Comparison of ENCODE assay signal across 20 cellular contexts in genomic region chr4:94571720-94572119, GRCh38.
A peak's percentile ranks its signal among the peaks of the same experiment; 100 is the strongest.
DNase-seq lines count a peak whose midpoint lies in the region; ATAC-seq, FAIRE-seq and TF ChIP-seq lines count a peak whose summit lies in the region.
"Had no signal": no experiment of that assay in that cellular context is flagged by ENCODE, and none has a peak within 500 bp of the region (broad histone marks: within the 10 kb centered on the region; RNA-seq: fewer than 3 reads in every experiment).

No MANE protein-coding gene starts in this region.

- H3K27ac ChIP-seq in liver (ENCODE audit: low read depth in 1 of 2, low read length in 2 of 2) = no peak overlapping the region
- H3K27ac ChIP-seq: BLaER1 treated with 17β-estradiol and CSF1 and Interleukin-3, amounts not matched to agents 10 nM and 100 nM; GM23248; Peyer's patch; SJCRH30 had no signal

- DNase-seq in GM18507 (ENCODE audit: extremely low spot score, insufficient read length, low read depth) = no peak
- DNase-seq in NCI-H69 (lab: John Stamatoyannopoulos, UW) = peak; percentile 12
- DNase-seq in renal cortical epithelial cell (ENCODE audit: low read depth) = peak; percentile 30
- DNase-seq in effector CD8-positive, alpha-beta T cell (lab: John Stamatoyannopoulos, UW) = no peak
- no peak for DNase-seq in LoVo (ENCODE audit: low spot score)
- DNase-seq: CD4-positive, alpha-beta memory T cell; DND-41; GM23248; H9; HFFc6; NCI-H1092 treated with DMSO at 0.1 percent for 48 hours; NCI-H1436 treated with DMSO at 0.1 percent for 48 hours; NCI-H1930; NCI-H748 treated with DMSO at 0.1 percent for 48 hours; Peyer's patch; SJCRH30 had no signal

- H3K27me3 ChIP-seq in liver (ENCODE audit: control insufficient read depth in 4 of 4, insufficient read depth in 4 of 4, low read length in 3 of 4) = no peaks in the 10 kb centered on the region
- H3K27me3 ChIP-seq: BLaER1 treated with 17β-estradiol and CSF1 and Interleukin-3, amounts not matched to agents 10 nM and 100 nM; Peyer's patch; SJCRH30 had no signal

- H3K9me3 ChIP-seq in liver (ENCODE audit: control insufficient read depth in 4 of 4, low read length in 3 of 4) = no peaks in the 10 kb centered on the region
- H3K9me3 ChIP-seq: BLaER1 treated with 17β-estradiol and CSF1 and Interleukin-3, amounts not matched to agents 10 nM and 100 nM; Peyer's patch; SJCRH30 had no signal

- ATAC-seq in HG02885 (IDR thresholded peaks at IDR 0.05; ENCODE audit: poor library complexity, unreplicated experiment) = no peak
- ATAC-seq: GM12878 had no signal

- TF ChIP-seq RAD21 in liver (IDR thresholded peaks at IDR 0.05) = peak; percentile 11 to 23

- 70% methylated on average over 2 of the region's 2 CpGs for WGBS in liver

- peaks cover 3 to 30% (median 11%) of the 10 kb centered on the region in 4 donors for H3K4me1 ChIP-seq in liver (ENCODE audit: control insufficient read depth in 4 of 4, insufficient read depth in 4 of 4, low read length in 3 of 4)
- H3K4me1 ChIP-seq: SJCRH30 had no signal

- H3K4me3 ChIP-seq in liver (ENCODE audit: low read depth in 1 of 3, low read length in 3 of 3) = no peak overlapping the region
- H3K4me3 ChIP-seq: BLaER1 treated with 17β-estradiol and CSF1 and Interleukin-3, amounts not matched to agents 10 nM and 100 nM; GM12878; GM23248; Peyer's patch; SJCRH30 had no signal

- TF ChIP-seq CTCF in liver (IDR thresholded peaks at IDR 0.05; ENCODE audit: low read depth, low read length, missing input control) = no peak

- peak; percentile 5 for FAIRE-seq in GM18507 (lab: Jason Lieb, UNC)
- FAIRE-seq: GM12878 had no signal

- H3K36me3 ChIP-seq in liver (ENCODE audit: control insufficient read depth in 4 of 4, insufficient read depth in 3 of 4, low read depth in 1 of 4, low read length in 3 of 4) = peaks cover 5 to 9% (median 7%) of the 10 kb centered on the region in 4 donors
- H3K36me3 ChIP-seq: SJCRH30 had no signal

- no peak overlapping the region for H3K9ac ChIP-seq in liver (ENCODE audit: low read depth in 1 of 2, low read length in 2 of 2)
- H3K9ac ChIP-seq: BLaER1 treated with 17β-estradiol and CSF1 and Interleukin-3, amounts not matched to agents 10 nM and 100 nM; GM23248 had no signal

TF ChIP-seq in liver, 16 proteins besides CTCF, POLR2A, EP300 and RAD21:
- TF ChIP-seq ATF3 (IDR thresholded peaks at IDR 0.05) (no peak), MAX (IDR thresholded peaks at IDR 0.05) (no peak), RXRA (IDR thresholded peaks at IDR 0.05) (peak in 1 of 2 donors; percentile 21), REST (IDR thresholded peaks at IDR 0.05) (no peak), SP1 (IDR thresholded peaks at IDR 0.05) (no peak), YY1 (IDR thresholded peaks at IDR 0.05) (peak; percentile 51), JUND (IDR thresholded peaks at IDR 0.05) (no peak), FOXA2 (IDR thresholded peaks at IDR 0.05) (no peak), GABPA (IDR thresholded peaks at IDR 0.05 in 1 of 2, conservative IDR thresholded peaks at IDR 0.05 in 1 of 2) (no peak), HNF4A (conservative IDR thresholded peaks at IDR 0.05) (peak; percentile 21 to 23), ZBTB33 (IDR thresholded peaks at IDR 0.05) (no peak), FOXA1 (IDR thresholded peaks at IDR 0.05) (no peak), NR2F2 (IDR thresholded peaks at IDR 0.05) (no peak)

Comparison
In these comparisons a context has a peak if more than half of its experiments do, and no peak if none do; other contexts are left out.
1. DNase-seq: peak in NCI-H69 (single experiment) and renal cortical epithelial cell (single experiment); none in GM18507 (single experiment), effector CD8-positive, alpha-beta T cell (single experiment) and LoVo (single experiment).